ENCODE assay signal across 1 cellular context in the genomic region with DNA sequence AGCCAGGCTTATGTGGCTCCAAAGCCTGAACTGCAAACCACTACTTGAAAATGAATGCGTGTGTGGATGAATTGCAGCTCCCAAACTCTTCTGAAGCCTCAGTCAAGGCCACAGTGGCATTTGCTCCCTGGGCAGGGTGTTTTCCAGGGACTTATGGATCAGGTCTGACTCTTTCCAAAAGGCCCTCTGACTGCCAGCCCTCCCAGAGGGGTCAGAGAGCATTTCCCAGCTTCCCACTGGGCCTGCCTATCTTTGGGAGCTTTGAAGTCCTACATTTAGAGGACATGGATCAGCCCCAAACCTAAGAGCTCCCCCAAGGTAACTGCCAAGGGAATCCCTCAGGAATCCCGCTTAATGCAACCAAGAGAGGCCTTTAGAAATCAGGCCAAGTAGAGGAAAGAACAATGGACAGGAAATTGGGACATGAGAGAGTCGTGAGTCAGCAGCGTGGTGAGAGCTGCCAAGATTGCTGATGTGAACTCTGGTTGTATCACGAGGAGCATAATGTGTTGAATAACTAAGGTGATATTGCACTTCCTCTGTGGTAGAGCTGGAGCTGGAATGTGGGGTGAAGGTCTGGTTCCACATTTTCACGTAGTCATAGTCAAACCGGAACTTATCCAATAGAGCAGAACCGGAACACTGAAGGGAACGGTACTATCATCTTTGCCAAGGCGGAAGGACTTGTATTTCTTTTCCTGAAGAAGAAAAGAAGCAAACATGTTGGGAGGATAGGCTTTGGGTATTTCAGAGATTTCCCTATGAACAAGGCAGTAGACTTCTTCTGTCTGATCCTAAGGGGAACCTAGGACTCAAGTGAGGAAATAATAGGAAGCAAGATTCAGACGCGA.
TF ChIP-seq lines count a peak whose summit lies in the region.

No MANE protein-coding gene starts in this region.

TF ChIP-seq in K562, 482 proteins besides CTCF, POLR2A, EP300 and RAD21 (continued from another document and continues in another):
- TF ChIP-seq, protein P1, sequence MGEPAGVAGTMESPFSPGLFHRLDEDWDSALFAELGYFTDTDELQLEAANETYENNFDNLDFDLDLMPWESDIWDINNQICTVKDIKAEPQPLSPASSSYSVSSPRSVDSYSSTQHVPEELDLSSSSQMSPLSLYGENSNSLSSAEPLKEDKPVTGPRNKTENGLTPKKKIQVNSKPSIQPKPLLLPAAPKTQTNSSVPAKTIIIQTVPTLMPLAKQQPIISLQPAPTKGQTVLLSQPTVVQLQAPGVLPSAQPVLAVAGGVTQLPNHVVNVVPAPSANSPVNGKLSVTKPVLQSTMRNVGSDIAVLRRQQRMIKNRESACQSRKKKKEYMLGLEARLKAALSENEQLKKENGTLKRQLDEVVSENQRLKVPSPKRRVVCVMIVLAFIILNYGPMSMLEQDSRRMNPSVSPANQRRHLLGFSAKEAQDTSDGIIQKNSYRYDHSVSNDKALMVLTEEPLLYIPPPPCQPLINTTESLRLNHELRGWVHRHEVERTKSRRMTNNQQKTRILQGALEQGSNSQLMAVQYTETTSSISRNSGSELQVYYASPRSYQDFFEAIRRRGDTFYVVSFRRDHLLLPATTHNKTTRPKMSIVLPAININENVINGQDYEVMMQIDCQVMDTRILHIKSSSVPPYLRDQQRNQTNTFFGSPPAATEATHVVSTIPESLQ (CRISPR knock-in tag; IDR thresholded peaks at IDR 0.05), result 0 out of 2 replicates have a peak, but pooled peaks have one; percentile 17
- TF ChIP-seq ZC3H8 (IDR thresholded peaks at IDR 0.05), result no peak
- TF ChIP-seq, protein P2, sequence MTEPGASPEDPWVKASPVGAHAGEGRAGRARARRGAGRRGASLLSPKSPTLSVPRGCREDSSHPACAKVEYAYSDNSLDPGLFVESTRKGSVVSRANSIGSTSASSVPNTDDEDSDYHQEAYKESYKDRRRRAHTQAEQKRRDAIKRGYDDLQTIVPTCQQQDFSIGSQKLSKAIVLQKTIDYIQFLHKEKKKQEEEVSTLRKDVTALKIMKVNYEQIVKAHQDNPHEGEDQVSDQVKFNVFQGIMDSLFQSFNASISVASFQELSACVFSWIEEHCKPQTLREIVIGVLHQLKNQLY (CRISPR knock-in tag; conservative IDR thresholded peaks at IDR 0.05), result no peak
- TF ChIP-seq ZNF12 (CRISPR knock-in tag; IDR thresholded peaks at IDR 0.05), result no peak
- no peak for TF ChIP-seq MYBL2 (IDR thresholded peaks at IDR 0.05; ENCODE audit: low read depth)
- no peak for TF ChIP-seq MYBL2 (CRISPR knock-in tag; IDR thresholded peaks at IDR 0.05; ENCODE audit: borderline replicate concordance)
- TF ChIP-seq ZNF224 (CRISPR knock-in tag; IDR thresholded peaks at IDR 0.05), result no peak
- TF ChIP-seq CREM (IDR thresholded peaks at IDR 0.05; ENCODE audit: low read depth), result peak; percentile 53
- TF ChIP-seq ZNF134 (CRISPR knock-in tag; conservative IDR thresholded peaks at IDR 0.05), result no peak
- TF ChIP-seq MED1 (CRISPR knock-in tag; IDR thresholded peaks at IDR 0.05; ENCODE audit: borderline replicate concordance), result no peak
- TF ChIP-seq NFXL1 (CRISPR knock-in tag; IDR thresholded peaks at IDR 0.05), result peak; percentile 47; the same call in 1 of the 2 replicates
- no peak for TF ChIP-seq ZNF780A (CRISPR knock-in tag; IDR thresholded peaks at IDR 0.05)
- TF ChIP-seq, protein P3, sequence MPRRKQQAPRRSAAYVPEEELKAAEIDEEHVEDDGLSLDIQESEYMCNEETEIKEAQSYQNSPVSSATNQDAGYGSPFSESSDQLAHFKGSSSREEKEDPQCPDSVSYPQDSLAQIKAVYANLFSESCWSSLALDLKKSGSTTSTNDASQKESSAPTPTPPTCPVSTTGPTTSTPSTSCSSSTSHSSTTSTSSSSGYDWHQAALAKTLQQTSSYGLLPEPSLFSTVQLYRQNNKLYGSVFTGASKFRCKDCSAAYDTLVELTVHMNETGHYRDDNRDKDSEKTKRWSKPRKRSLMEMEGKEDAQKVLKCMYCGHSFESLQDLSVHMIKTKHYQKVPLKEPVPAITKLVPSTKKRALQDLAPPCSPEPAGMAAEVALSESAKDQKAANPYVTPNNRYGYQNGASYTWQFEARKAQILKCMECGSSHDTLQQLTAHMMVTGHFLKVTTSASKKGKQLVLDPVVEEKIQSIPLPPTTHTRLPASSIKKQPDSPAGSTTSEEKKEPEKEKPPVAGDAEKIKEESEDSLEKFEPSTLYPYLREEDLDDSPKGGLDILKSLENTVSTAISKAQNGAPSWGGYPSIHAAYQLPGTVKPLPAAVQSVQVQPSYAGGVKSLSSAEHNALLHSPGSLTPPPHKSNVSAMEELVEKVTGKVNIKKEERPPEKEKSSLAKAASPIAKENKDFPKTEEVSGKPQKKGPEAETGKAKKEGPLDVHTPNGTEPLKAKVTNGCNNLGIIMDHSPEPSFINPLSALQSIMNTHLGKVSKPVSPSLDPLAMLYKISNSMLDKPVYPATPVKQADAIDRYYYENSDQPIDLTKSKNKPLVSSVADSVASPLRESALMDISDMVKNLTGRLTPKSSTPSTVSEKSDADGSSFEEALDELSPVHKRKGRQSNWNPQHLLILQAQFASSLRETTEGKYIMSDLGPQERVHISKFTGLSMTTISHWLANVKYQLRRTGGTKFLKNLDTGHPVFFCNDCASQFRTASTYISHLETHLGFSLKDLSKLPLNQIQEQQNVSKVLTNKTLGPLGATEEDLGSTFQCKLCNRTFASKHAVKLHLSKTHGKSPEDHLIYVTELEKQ (CRISPR knock-in tag; IDR thresholded peaks at IDR 0.05), result peak; percentile 64; the same call in 1 of the 2 replicates
- TF ChIP-seq, protein P4, sequence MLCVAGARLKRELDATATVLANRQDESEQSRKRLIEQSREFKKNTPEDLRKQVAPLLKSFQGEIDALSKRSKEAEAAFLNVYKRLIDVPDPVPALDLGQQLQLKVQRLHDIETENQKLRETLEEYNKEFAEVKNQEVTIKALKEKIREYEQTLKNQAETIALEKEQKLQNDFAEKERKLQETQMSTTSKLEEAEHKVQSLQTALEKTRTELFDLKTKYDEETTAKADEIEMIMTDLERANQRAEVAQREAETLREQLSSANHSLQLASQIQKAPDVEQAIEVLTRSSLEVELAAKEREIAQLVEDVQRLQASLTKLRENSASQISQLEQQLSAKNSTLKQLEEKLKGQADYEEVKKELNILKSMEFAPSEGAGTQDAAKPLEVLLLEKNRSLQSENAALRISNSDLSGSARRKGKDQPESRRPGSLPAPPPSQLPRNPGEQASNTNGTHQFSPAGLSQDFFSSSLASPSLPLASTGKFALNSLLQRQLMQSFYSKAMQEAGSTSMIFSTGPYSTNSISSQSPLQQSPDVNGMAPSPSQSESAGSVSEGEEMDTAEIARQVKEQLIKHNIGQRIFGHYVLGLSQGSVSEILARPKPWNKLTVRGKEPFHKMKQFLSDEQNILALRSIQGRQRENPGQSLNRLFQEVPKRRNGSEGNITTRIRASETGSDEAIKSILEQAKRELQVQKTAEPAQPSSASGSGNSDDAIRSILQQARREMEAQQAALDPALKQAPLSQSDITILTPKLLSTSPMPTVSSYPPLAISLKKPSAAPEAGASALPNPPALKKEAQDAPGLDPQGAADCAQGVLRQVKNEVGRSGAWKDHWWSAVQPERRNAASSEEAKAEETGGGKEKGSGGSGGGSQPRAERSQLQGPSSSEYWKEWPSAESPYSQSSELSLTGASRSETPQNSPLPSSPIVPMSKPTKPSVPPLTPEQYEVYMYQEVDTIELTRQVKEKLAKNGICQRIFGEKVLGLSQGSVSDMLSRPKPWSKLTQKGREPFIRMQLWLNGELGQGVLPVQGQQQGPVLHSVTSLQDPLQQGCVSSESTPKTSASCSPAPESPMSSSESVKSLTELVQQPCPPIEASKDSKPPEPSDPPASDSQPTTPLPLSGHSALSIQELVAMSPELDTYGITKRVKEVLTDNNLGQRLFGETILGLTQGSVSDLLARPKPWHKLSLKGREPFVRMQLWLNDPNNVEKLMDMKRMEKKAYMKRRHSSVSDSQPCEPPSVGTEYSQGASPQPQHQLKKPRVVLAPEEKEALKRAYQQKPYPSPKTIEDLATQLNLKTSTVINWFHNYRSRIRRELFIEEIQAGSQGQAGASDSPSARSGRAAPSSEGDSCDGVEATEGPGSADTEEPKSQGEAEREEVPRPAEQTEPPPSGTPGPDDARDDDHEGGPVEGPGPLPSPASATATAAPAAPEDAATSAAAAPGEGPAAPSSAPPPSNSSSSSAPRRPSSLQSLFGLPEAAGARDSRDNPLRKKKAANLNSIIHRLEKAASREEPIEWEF (CRISPR knock-in tag; IDR thresholded peaks at IDR 0.05), result 0 out of 2 replicates have a peak, but pooled peaks have one; percentile 50
- TF ChIP-seq, protein P5, sequence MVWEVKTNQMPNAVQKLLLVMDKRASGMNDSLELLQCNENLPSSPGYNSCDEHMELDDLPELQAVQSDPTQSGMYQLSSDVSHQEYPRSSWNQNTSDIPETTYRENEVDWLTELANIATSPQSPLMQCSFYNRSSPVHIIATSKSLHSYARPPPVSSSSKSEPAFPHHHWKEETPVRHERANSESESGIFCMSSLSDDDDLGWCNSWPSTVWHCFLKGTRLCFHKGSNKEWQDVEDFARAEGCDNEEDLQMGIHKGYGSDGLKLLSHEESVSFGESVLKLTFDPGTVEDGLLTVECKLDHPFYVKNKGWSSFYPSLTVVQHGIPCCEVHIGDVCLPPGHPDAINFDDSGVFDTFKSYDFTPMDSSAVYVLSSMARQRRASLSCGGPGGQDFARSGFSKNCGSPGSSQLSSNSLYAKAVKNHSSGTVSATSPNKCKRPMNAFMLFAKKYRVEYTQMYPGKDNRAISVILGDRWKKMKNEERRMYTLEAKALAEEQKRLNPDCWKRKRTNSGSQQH (CRISPR knock-in tag; IDR thresholded peaks at IDR 0.05), result no peak
- TF ChIP-seq NBN (IDR thresholded peaks at IDR 0.05; ENCODE audit: low read depth), result peak; percentile 68
- TF ChIP-seq CBFB (CRISPR knock-in tag; IDR thresholded peaks at IDR 0.05), result 0 out of 2 replicates have a peak, but pooled peaks have one; percentile 20
- 0 out of 2 replicates have a peak, but pooled peaks have one; percentile 39 for TF ChIP-seq ERF (CRISPR knock-in tag; IDR thresholded peaks at IDR 0.05)
- TF ChIP-seq ELF1 (tag; IDR thresholded peaks at IDR 0.05), result peak; percentile 87
- no peak for TF ChIP-seq IFI16 (CRISPR knock-in tag; IDR thresholded peaks at IDR 0.05)
- TF ChIP-seq, protein P6, sequence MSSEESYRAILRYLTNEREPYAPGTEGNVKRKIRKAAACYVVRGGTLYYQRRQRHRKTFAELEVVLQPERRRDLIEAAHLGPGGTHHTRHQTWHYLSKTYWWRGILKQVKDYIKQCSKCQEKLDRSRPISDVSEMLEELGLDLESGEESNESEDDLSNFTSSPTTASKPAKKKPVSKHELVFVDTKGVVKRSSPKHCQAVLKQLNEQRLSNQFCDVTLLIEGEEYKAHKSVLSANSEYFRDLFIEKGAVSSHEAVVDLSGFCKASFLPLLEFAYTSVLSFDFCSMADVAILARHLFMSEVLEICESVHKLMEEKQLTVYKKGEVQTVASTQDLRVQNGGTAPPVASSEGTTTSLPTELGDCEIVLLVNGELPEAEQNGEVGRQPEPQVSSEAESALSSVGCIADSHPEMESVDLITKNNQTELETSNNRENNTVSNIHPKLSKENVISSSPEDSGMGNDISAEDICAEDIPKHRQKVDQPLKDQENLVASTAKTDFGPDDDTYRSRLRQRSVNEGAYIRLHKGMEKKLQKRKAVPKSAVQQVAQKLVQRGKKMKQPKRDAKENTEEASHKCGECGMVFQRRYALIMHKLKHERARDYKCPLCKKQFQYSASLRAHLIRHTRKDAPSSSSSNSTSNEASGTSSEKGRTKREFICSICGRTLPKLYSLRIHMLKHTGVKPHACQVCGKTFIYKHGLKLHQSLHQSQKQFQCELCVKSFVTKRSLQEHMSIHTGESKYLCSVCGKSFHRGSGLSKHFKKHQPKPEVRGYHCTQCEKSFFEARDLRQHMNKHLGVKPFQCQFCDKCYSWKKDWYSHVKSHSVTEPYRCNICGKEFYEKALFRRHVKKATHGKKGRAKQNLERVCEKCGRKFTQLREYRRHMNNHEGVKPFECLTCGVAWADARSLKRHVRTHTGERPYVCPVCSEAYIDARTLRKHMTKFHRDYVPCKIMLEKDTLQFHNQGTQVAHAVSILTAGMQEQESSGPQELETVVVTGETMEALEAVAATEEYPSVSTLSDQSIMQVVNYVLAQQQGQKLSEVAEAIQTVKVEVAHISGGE (CRISPR knock-in tag; IDR thresholded peaks at IDR 0.05), result peak in 1 of 3 experiments; percentile 79; a peak in 2 of 6 replicates
- peak; percentile 34 for TF ChIP-seq BCOR (IDR thresholded peaks at IDR 0.05)
- no peak for TF ChIP-seq ZNF140 (CRISPR knock-in tag; IDR thresholded peaks at IDR 0.05)
- peak; percentile 3 for TF ChIP-seq ZFP36 (IDR thresholded peaks at IDR 0.05; ENCODE audit: low read depth, low read length, partially characterized antibody)
- TF ChIP-seq CXXC5 (CRISPR knock-in tag; IDR thresholded peaks at IDR 0.05), result peak; percentile 49
- peak; percentile 62; the same call in 1 of the 2 replicates for TF ChIP-seq GATAD2A (IDR thresholded peaks at IDR 0.05)
- TF ChIP-seq ZBTB1 (CRISPR knock-in tag; IDR thresholded peaks at IDR 0.05; ENCODE audit: borderline replicate concordance, low read depth), result no peak
- TF ChIP-seq, protein P7, sequence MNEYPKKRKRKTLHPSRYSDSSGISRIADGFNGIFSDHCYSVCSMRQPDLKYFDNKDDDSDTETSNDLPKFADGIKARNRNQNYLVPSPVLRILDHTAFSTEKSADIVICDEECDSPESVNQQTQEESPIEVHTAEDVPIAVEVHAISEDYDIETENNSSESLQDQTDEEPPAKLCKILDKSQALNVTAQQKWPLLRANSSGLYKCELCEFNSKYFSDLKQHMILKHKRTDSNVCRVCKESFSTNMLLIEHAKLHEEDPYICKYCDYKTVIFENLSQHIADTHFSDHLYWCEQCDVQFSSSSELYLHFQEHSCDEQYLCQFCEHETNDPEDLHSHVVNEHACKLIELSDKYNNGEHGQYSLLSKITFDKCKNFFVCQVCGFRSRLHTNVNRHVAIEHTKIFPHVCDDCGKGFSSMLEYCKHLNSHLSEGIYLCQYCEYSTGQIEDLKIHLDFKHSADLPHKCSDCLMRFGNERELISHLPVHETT (CRISPR knock-in tag; conservative IDR thresholded peaks at IDR 0.05 in 1 of 2, IDR thresholded peaks at IDR 0.05 in 1 of 2), result peak in 1 of 2 experiments; percentile 64; a peak in 2 of 4 replicates
